In genomic region chrX:13669246-13669689, GRCh38 we compare ENCODE assay signal across 8 cellular contexts. TPM values are rescaled to one million over a fixed set of nuclear protein-coding genes. Genes with fewer than 3 reads are reported as not detected.
A peak's percentile ranks its signal among the peaks of the same experiment; 100 is the strongest.
DNase-seq lines count a peak whose midpoint lies in the region; ATAC-seq and TF ChIP-seq lines count a peak whose summit lies in the region.

No MANE protein-coding gene starts in this region.

- H3K27me3 Mint-ChIP-seq in activated T-cell treated with anti-CD3 and anti-CD28 coated beads, Interleukin-2, amount 50 U/mL, for 72 hours (ENCODE audit: low read depth) = peaks cover 21% of the 10 kb centered on the region

- peak overlapping the region; percentile 95 for H3K27ac Mint-ChIP-seq in activated T-cell treated with anti-CD3 and anti-CD28 coated beads, Interleukin-2, amount 50 U/mL, for 72 hours

- no peaks in the 10 kb centered on the region for H3K9me3 ChIP-seq in ascending aorta

- TF ChIP-seq CTCF in ascending aorta (IDR thresholded peaks at IDR 0.05) = no peak

- DNase-seq in NCI-H748 (lab: John Stamatoyannopoulos, UW; ENCODE audit: unreplicated experiment) (peak; percentile 25), NCI-H748 treated with DMSO at 0.1 percent for 48 hours (lab: John Stamatoyannopoulos, UW) (no peak), NCI-H2196 (lab: John Stamatoyannopoulos, UW; ENCODE audit: unreplicated experiment) (peak; percentile 72), Right ventricle myocardium superior (peak; percentile 45), ascending aorta (ENCODE audit: low spot score in 2 of 2) (no peak)
- peak; percentile 61 to 72 for DNase-seq in activated T-cell treated with anti-CD3 and anti-CD28 coated beads, Interleukin-2, amount 50 U/mL, for 72 hours
- peak; percentile 25 to 30 for DNase-seq in stimulated activated CD4-positive, alpha-beta T cell treated with anti-CD3 and anti-CD28 coated beads, Interleukin-1b, Interleukin-23, amount 100 ng/mL, for 4 hours (ENCODE audit: low read depth in 2 of 2)

- intact Hi-C loops in Right ventricle myocardium superior (cut with DNase I) = no loop called here
- intact Hi-C loops in ascending aorta (cut with DNase I) = no loop called here

- H3K4me1 Mint-ChIP-seq in activated T-cell treated with anti-CD3 and anti-CD28 coated beads, Interleukin-2, amount 50 U/mL, for 72 hours (ENCODE audit: low read depth) = peaks cover 26% of the 10 kb centered on the region

- ATAC-seq in HG02852 (IDR thresholded peaks at IDR 0.05; ENCODE audit: unreplicated experiment) (peak; percentile 77), Right ventricle myocardium superior (ENCODE audit: poor library complexity) (peak; percentile 81)
- peak; percentile 88 to 92 for ATAC-seq in activated T-cell treated with anti-CD3 and anti-CD28 coated beads, Interleukin-2, amount 50 U/mL, for 72 hours (replicated peaks in 1 of 2)

- H3K36me3 ChIP-seq in ascending aorta = no peaks in the 10 kb centered on the region

- peak overlapping the region in 1 of 2 donors; percentile 2 for H3K4me3 ChIP-seq in ascending aorta

- no peaks in the 10 kb centered on the region for H3K9me3 Mint-ChIP-seq in activated T-cell treated with anti-CD3 and anti-CD28 coated beads, Interleukin-2, amount 50 U/mL, for 72 hours

- peaks cover 0 to 11% of the 10 kb centered on the region in 2 donors for H3K36me3 Mint-ChIP-seq in activated T-cell treated with anti-CD3 and anti-CD28 coated beads, Interleukin-2, amount 50 U/mL, for 72 hours (ENCODE audit: insufficient read depth in 2 of 2)

- H3K27ac ChIP-seq in ascending aorta = no peak overlapping the region

- H3K27me3 ChIP-seq in ascending aorta = no peaks in the 10 kb centered on the region

- H3K4me3 Mint-ChIP-seq in activated T-cell treated with anti-CD3 and anti-CD28 coated beads, Interleukin-2, amount 50 U/mL, for 72 hours = peak overlapping the region; percentile 72 to 86

- no peaks in the 10 kb centered on the region for H3K4me1 ChIP-seq in ascending aorta

RNA-seq across cellular contexts. Expression of gene TCEANC, which starts 16.3 kb away (rescaled TPM):
- 1 to 10 TPM; 4.4 to 4.6 TPM for total RNA-seq in activated T-cell treated with anti-CD3 and anti-CD28 coated beads, Interleukin-2, amount 50 U/mL, for 72 hours
- total RNA-seq in Right ventricle myocardium superior = 7.3 TPM
- total RNA-seq in ascending aorta = 4.5 TPM

RNA-seq across cellular contexts. Expression of gene RAB9A, which starts 19.7 kb away (rescaled TPM):
- total RNA-seq in activated T-cell treated with anti-CD3 and anti-CD28 coated beads, Interleukin-2, amount 50 U/mL, for 72 hours = 10 to 100 TPM; 56.0 to 71.6 TPM
- 22.6 TPM for total RNA-seq in Right ventricle myocardium superior
- total RNA-seq in ascending aorta = 1.5 TPM

Comparison
In these comparisons a context has a peak if more than half of its experiments do, and no peak if none do; other contexts are left out.
1. DNase-seq: peak in NCI-H748 (single experiment), NCI-H2196 (single experiment), activated T-cell treated with anti-CD3 and anti-CD28 coated beads, Interleukin-2, amount 50 U/mL, for 72 hours (2 of 2), Right ventricle myocardium superior (single experiment) and stimulated activated CD4-positive, alpha-beta T cell treated with anti-CD3 and anti-CD28 coated beads, Interleukin-1b, Interleukin-23, amount 100 ng/mL, for 4 hours (2 of 2); none in NCI-H748 treated with DMSO at 0.1 percent for 48 hours (single experiment) and ascending aorta (0 of 2).
2. Peak in every context shown above with its lines, with median percentiles within 50 percentile points of each other: ATAC-seq.